In the genomic region with DNA sequence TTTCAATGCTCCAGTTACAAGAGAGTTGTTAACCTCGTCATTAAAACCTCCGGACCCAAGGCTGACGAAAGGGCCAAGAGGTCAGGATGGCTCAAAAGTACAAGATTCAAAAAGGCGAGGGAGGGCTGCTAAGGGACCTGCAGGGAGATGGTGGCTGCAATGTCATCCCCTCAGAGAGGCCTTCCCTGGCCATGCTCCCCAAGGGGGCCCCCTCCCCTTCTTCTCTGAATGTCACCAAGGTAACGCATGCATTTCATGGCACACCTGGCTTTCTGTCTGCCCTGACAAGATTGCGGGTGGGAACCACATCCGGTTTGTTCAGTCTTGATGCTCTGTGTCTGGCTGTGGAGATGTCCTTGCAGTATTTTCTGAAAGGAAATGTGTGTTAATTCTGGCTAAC, we compare ENCODE assay signal across 8 cellular contexts.
A peak's percentile ranks its signal among the peaks of the same experiment; 100 is the strongest.
DNase-seq lines count a peak whose midpoint lies in the region; ATAC-seq and TF ChIP-seq lines count a peak whose summit lies in the region.

No MANE protein-coding gene starts in this region.

- H3K4me3 Mint-ChIP-seq in progenitor cell of endocrine pancreas (ENCODE audit: low read depth) = no peak overlapping the region

- H3K27ac Mint-ChIP-seq in progenitor cell of endocrine pancreas = no peak overlapping the region

- H3K4me1 Mint-ChIP-seq in progenitor cell of endocrine pancreas (ENCODE audit: low read depth) = peaks cover 6% of the 10 kb centered on the region

- ATAC-seq in GM19035 (IDR thresholded peaks at IDR 0.05; ENCODE audit: unreplicated experiment) (peak; percentile 98), HG03097 (IDR thresholded peaks at IDR 0.05; ENCODE audit: low FRiP score, unreplicated experiment) (peak; percentile 94)
- peak; percentile 62 for ATAC-seq in stimulated activated naive CD8-positive, alpha-beta T cell treated with anti-CD3 and anti-CD28 coated beads, Interleukin-15, Interleukin-2, amounts not matched to agents 100 U/mL and 50 U/mL, for 24 hours

- no peaks in the 10 kb centered on the region for H3K36me3 Mint-ChIP-seq in progenitor cell of endocrine pancreas (ENCODE audit: insufficient read depth)

- no peaks in the 10 kb centered on the region for H3K9me3 Mint-ChIP-seq in progenitor cell of endocrine pancreas (ENCODE audit: low read depth)

- DNase-seq in T-helper 2 cell (peak in 3 of 5 experiments; percentile 55 to 93 (median 83)), NCI-H1048 (lab: John Stamatoyannopoulos, UW) (no peak), NCI-H446 treated with DMSO at 0.1 percent for 48 hours (lab: John Stamatoyannopoulos, UW) (no peak), progenitor cell of endocrine pancreas (ENCODE audit: low spot score, unreplicated experiment) (no peak)
- peak; percentile 50 for DNase-seq in effector CD8-positive, alpha-beta T cell (lab: John Stamatoyannopoulos, UW)
- DNase-seq in stimulated activated naive CD8-positive, alpha-beta T cell treated with anti-CD3 and anti-CD28 coated beads, Interleukin-15, Interleukin-2, amounts not matched to agents 100 U/mL and 50 U/mL, for 24 hours = peak; percentile 62

- peaks cover 46% of the 10 kb centered on the region for H3K27me3 Mint-ChIP-seq in progenitor cell of endocrine pancreas

- TF ChIP-seq CTCF in progenitor cell of endocrine pancreas (IDR thresholded peaks at IDR 0.05; ENCODE audit: unreplicated experiment) = no peak

Comparison
In these comparisons a context has a peak if more than half of its experiments do, and no peak if none do; other contexts are left out.
1. DNase-seq: peak in T-helper 2 cell (3 of 5), effector CD8-positive, alpha-beta T cell (single experiment) and stimulated activated naive CD8-positive, alpha-beta T cell treated with anti-CD3 and anti-CD28 coated beads, Interleukin-15, Interleukin-2, amounts not matched to agents 100 U/mL and 50 U/mL, for 24 hours (single experiment); none in NCI-H1048 (single experiment), NCI-H446 treated with DMSO at 0.1 percent for 48 hours (single experiment) and progenitor cell of endocrine pancreas (single experiment).
2. Peak in every context shown above with its lines, with median percentiles within 50 percentile points of each other: ATAC-seq.